ENCODE assay signal across 14 cellular contexts in genomic region chr5:34511915-34512314, GRCh38.
DNase-seq lines count a peak whose midpoint lies in the region; ATAC-seq, FAIRE-seq and TF ChIP-seq lines count a peak whose summit lies in the region.
"Had no signal": no experiment of that assay in that cellular context is flagged by ENCODE, and none has a peak within 500 bp of the region (broad histone marks: within the 10 kb centered on the region; RNA-seq: fewer than 3 reads in every experiment).

No MANE protein-coding gene starts in this region.

- peak overlapping the region; percentile 84; the same call in 2 of the 3 replicates for H2BK15ac ChIP-seq in IMR-90 (ENCODE audit: low read depth, low read length)

- H3K79me1 ChIP-seq in IMR-90 (ENCODE audit: low read depth in 1 of 2, low read length in 2 of 2) = 0 out of 4 replicates have a peak, but pooled peaks cover 0 to 3% of the 10 kb centered on the region in 2 experiments

- no peak overlapping the region for H3K4me3 Mint-ChIP-seq in activated CD4-positive, alpha-beta T cell treated with anti-CD3 and anti-CD28 coated beads for 36 hours
- H3K4me3 Mint-ChIP-seq: activated naive CD8-positive, alpha-beta T cell treated with anti-CD3 and anti-CD28 coated beads, Interleukin-2, amount 50 U/mL, for 24 hours had no signal

- H3K9me3 ChIP-seq in IMR-90 (ENCODE audit: control insufficient read depth, insufficient read depth, low read length) (no peaks in the 10 kb centered on the region), endothelial cell of umbilical vein (replicated peaks; ENCODE audit: control insufficient read depth, insufficient read depth, low read length) (no peaks in the 10 kb centered on the region), HepG2 (ENCODE audit: low read length) (no peaks in the 10 kb centered on the region), spleen (no peaks in the 10 kb centered on the region)
- H3K9me3 ChIP-seq: neutrophil had no signal

- peak overlapping the region; percentile 70 for H2BK20ac ChIP-seq in IMR-90 (ENCODE audit: low read depth, low read length)

- peak overlapping the region; percentile 69 for H2AFZ ChIP-seq in IMR-90 (replicated peaks; ENCODE audit: low read length, poor library complexity)
- H2AFZ ChIP-seq in endothelial cell of umbilical vein (ENCODE audit: low read depth, low read length) = peak overlapping the region; percentile 53
- no peak overlapping the region for H2AFZ ChIP-seq in HepG2 (ENCODE audit: low read length)

- POLR2A ChIA-PET in IMR-90 (lab: Charles Lee; ENCODE audit: unreplicated experiment) = no interaction called here
- POLR2A ChIA-PET in endothelial cell of umbilical vein (lab: Charles Lee) = no interaction called here
- POLR2A ChIA-PET in HepG2 (lab: Yijun Ruan, JAX) = interaction anchor here (1.1 kb wide), 1 partner anchor 403 kb away, joined by 3 read pairs; the partner anchor contains the start of genes BRIX1 and RAD1
- POLR2A ChIA-PET in activated CD4-positive, alpha-beta T cell treated with anti-CD3 and anti-CD28 coated beads for 36 hours (lab: Charles Lee) = no interaction called here

- H3K27me3 Mint-ChIP-seq in activated CD4-positive, alpha-beta T cell treated with anti-CD3 and anti-CD28 coated beads for 36 hours = peaks cover 11% of the 10 kb centered on the region

- H4K8ac ChIP-seq in IMR-90 (ENCODE audit: low read depth in 2 of 2, low read length in 2 of 2) = peak overlapping the region; percentile 6 to 64; a peak in 2 of 4 replicates

- no CpG with 5 or more reads among the region's 2 CpGs for WGBS in IMR-90 (ENCODE audit: extremely low coverage in 2 of 2, insufficient read length in 1 of 2), 2 experiments
- WGBS in HepG2 (ENCODE audit: low lambda C conversion rate) = 26% methylated on average over 2 of the region's 2 CpGs
- 77 to 85% (median 78%) methylated on average over 2 of the region's 2 CpGs for WGBS in spleen, 5 donors

- no peaks in the 10 kb centered on the region for H4K20me1 ChIP-seq in IMR-90 (ENCODE audit: insufficient read depth, low read length)
- no peaks in the 10 kb centered on the region for H4K20me1 ChIP-seq in endothelial cell of umbilical vein (replicated peaks; ENCODE audit: control insufficient read depth, extremely low read depth, insufficient read depth, low read length)
- H4K20me1 ChIP-seq in HepG2 (ENCODE audit: insufficient read depth, low read length) = no peaks in the 10 kb centered on the region

- no peak overlapping the region for H2BK5ac ChIP-seq in IMR-90 (ENCODE audit: low read depth, low read length, poor library complexity, severe bottlenecking)

- intact Hi-C loops in IMR-90 (cut with micrococcal nuclease) = no loop called here
- intact Hi-C loops in endothelial cell of umbilical vein (cut with micrococcal nuclease) = no loop called here
- intact Hi-C loops in HepG2 (cut with micrococcal nuclease; ENCODE audit: unreplicated experiment) = no loop called here
- intact Hi-C loops in spleen (cut with DNase I; ENCODE audit: low total_unique reads) = no loop called here
- intact Hi-C loops in activated CD4-positive, alpha-beta T cell treated with anti-CD3 and anti-CD28 coated beads for 36 hours (cut with DNase I, micrococcal nuclease) = no loop called here

- H3K9me3 Mint-ChIP-seq in activated CD4-positive, alpha-beta T cell treated with anti-CD3 and anti-CD28 coated beads for 36 hours (ENCODE audit: low read depth) = no peaks in the 10 kb centered on the region
- H3K9me3 Mint-ChIP-seq: activated naive CD8-positive, alpha-beta T cell treated with anti-CD3 and anti-CD28 coated beads, Interleukin-2, amount 50 U/mL, for 24 hours had no signal

- H2AK5ac ChIP-seq in IMR-90 (ENCODE audit: low read depth, low read length) = peak overlapping the region; percentile 62; the same call in 1 of the 2 replicates

- no peaks in the 10 kb centered on the region for H3K27me3 ChIP-seq in IMR-90 (ENCODE audit: control insufficient read depth, insufficient read depth, low read length)
- no peaks in the 10 kb centered on the region for H3K27me3 ChIP-seq in endothelial cell of umbilical vein (ENCODE audit: control insufficient read depth in 2 of 2, insufficient read depth in 2 of 2, low read length in 2 of 2)
- H3K27me3 ChIP-seq in HepG2 (ENCODE audit: control insufficient read depth in 1 of 2, insufficient read depth in 2 of 2, low read length in 2 of 2) = no peaks in the 10 kb centered on the region
- peaks cover 0 to 4% (median 0%) of the 10 kb centered on the region in 7 donors for H3K27me3 ChIP-seq in spleen (replicated peaks in 1 of 7)

- no peak for FAIRE-seq in endothelial cell of umbilical vein (lab: Jason Lieb, UNC)
- FAIRE-seq in HepG2 (lab: Jason Lieb, UNC) = no peak

- TF ChIP-seq RAD21 in IMR-90 (IDR thresholded peaks at IDR 0.05; ENCODE audit: low read length) (no peak), HepG2 (CRISPR knock-in tag; IDR thresholded peaks at IDR 0.05) (no peak)

- no peak overlapping the region for H3K56ac ChIP-seq in IMR-90 (ENCODE audit: extremely low read depth, insufficient read depth, low read length)

- TF ChIP-seq POLR2A in IMR-90 (IDR thresholded peaks at IDR 0.05; ENCODE audit: low read depth, low read length) (no peak), endothelial cell of umbilical vein (IDR thresholded peaks at IDR 0.05; ENCODE audit: low read depth, low read length) (no peak), HepG2 (IDR thresholded peaks at IDR 0.05; ENCODE audit: insufficient read depth in 1 of 2, low read depth in 2 of 2, low read length in 2 of 2) (no peak), spleen (IDR thresholded peaks at IDR 0.05) (no peak)

- H3K4me3 ChIP-seq in IMR-90 (ENCODE audit: insufficient read depth, low read depth, low read length) = no peak overlapping the region
- H3K4me3 ChIP-seq in endothelial cell of umbilical vein (replicated peaks in 1 of 3; ENCODE audit: insufficient read depth in 1 of 3, low read depth in 1 of 3, low read length in 3 of 3) = no peak overlapping the region
- no peak overlapping the region for H3K4me3 ChIP-seq in HepG2 (replicated peaks in 1 of 3; ENCODE audit: insufficient read depth in 1 of 3, low read depth in 2 of 3, low read length in 3 of 3)
- H3K4me3 ChIP-seq in spleen = no peak overlapping the region

- H3K14ac ChIP-seq in IMR-90 (replicated peaks; ENCODE audit: low read depth, low read length) = peak overlapping the region; percentile 10; the same call in 1 of the 2 replicates

- peak overlapping the region; percentile 25; the same call in 1 of the 2 replicates for H3K18ac ChIP-seq in IMR-90 (ENCODE audit: low read depth, low read length)

- H3K9me1 ChIP-seq in IMR-90 (ENCODE audit: insufficient read depth, low read length) (0 out of 2 replicates have a peak, but pooled peaks cover 3% of the 10 kb centered on the region), endothelial cell of umbilical vein (replicated peaks; ENCODE audit: control insufficient read depth, extremely low read depth, insufficient read depth, low read length) (no peaks in the 10 kb centered on the region)

- no peaks in the 10 kb centered on the region for H3K79me2 ChIP-seq in endothelial cell of umbilical vein (ENCODE audit: control insufficient read depth, insufficient read depth, low read length)
- H3K79me2 ChIP-seq in HepG2 (ENCODE audit: insufficient read depth, low read length) = no peaks in the 10 kb centered on the region

- no peak overlapping the region for H3K27ac Mint-ChIP-seq in activated CD4-positive, alpha-beta T cell treated with anti-CD3 and anti-CD28 coated beads for 36 hours
- H3K27ac Mint-ChIP-seq: activated naive CD8-positive, alpha-beta T cell treated with anti-CD3 and anti-CD28 coated beads, Interleukin-2, amount 50 U/mL, for 24 hours had no signal

- peaks cover 19% of the 10 kb centered on the region for H3K4me1 ChIP-seq in IMR-90 (ENCODE audit: control insufficient read depth, insufficient read depth, low read length)
- H3K4me1 ChIP-seq in endothelial cell of umbilical vein (ENCODE audit: control insufficient read depth, extremely low read depth, insufficient read depth, low read length) = peaks cover 18% of the 10 kb centered on the region
- H3K4me1 ChIP-seq in HepG2 (ENCODE audit: insufficient read depth, low read length) = peaks cover 38% of the 10 kb centered on the region
- peaks cover 0 to 11% (median 4%) of the 10 kb centered on the region in 6 donors for H3K4me1 ChIP-seq in spleen

- TF ChIP-seq CTCF in IMR-90 (conservative IDR thresholded peaks at IDR 0.05; ENCODE audit: low read depth, low read length) (no peak), endothelial cell of umbilical vein (IDR thresholded peaks at IDR 0.05; ENCODE audit: extremely low read depth in 1 of 2, insufficient read depth in 1 of 2, low read depth in 1 of 2, low read length in 2 of 2) (no peak), HepG2 (CRISPR knock-in tag; IDR thresholded peaks at IDR 0.05) (no peak), spleen (IDR thresholded peaks at IDR 0.05 in 8 of 11, conservative IDR thresholded peaks at IDR 0.05 in 3 of 11) (no peak)

- DNase-seq in IMR-90 (no peak), endothelial cell of umbilical vein (ENCODE audit: low read depth, low spot score) (peak; percentile 39), HepG2 (ENCODE audit: low spot score) (no peak), spleen (no peak), occipital lobe (lab: John Stamatoyannopoulos, UW) (no peak), NCI-H69 (lab: John Stamatoyannopoulos, UW) (no peak)
- no peak for DNase-seq in activated CD4-positive, alpha-beta T cell treated with anti-CD3 and anti-CD28 coated beads for 36 hours
- DNase-seq: activated naive CD8-positive, alpha-beta T cell treated with anti-CD3 and anti-CD28 coated beads, Interleukin-2, amount 50 U/mL, for 24 hours; CD4-positive, CD25-positive, alpha-beta regulatory T cell; effector CD8-positive, alpha-beta T cell; stimulated activated CD4-positive, alpha-beta T cell treated with anti-CD3 and anti-CD28 coated beads, Interleukin-4, amount 100 ng/mL, for 24 hours; T-helper 9 cell had no signal

- peak overlapping the region; percentile 10 for H3K4ac ChIP-seq in IMR-90 (ENCODE audit: low read depth, low read length)

- H3K27ac ChIP-seq in IMR-90 (ENCODE audit: insufficient read depth, low read length) (no peak overlapping the region), endothelial cell of umbilical vein (ENCODE audit: insufficient read depth, low read depth, low read length) (peak overlapping the region; percentile 10), HepG2 (ENCODE audit: extremely low read length, insufficient read depth, low read length) (no peak overlapping the region), spleen (peak overlapping the region in 6 of 8 donors; percentile 1 to 55 (median 30))
- H3K27ac ChIP-seq: neutrophil had no signal

- in situ Hi-C loops in IMR-90 (cut with MboI; ENCODE audit: low sequenced_read_pairs) = no loop called here
- in situ Hi-C loops in HepG2 (cut with HindIII; ENCODE audit: extremely low pct_ligation_motif_present, low pct_unique_long_range_greater_than_20kb) = no loop called here

- H3K9ac ChIP-seq in IMR-90 (ENCODE audit: low read depth, low read length) (no peak overlapping the region), endothelial cell of umbilical vein (replicated peaks; ENCODE audit: extremely low read depth, insufficient read depth, low read length) (no peak overlapping the region), HepG2 (ENCODE audit: insufficient read depth, low read depth, low read length) (no peak overlapping the region)

- ATAC-seq in IMR-90 (ENCODE audit: low read depth) = peak; percentile 85
- ATAC-seq in HepG2 = peak; percentile 81
- no peak for ATAC-seq in activated CD4-positive, alpha-beta T cell treated with anti-CD3 and anti-CD28 coated beads for 36 hours
- no peak for ATAC-seq in GM19397 (IDR thresholded peaks at IDR 0.05; ENCODE audit: unreplicated experiment)
- ATAC-seq: activated naive CD8-positive, alpha-beta T cell treated with anti-CD3 and anti-CD28 coated beads, Interleukin-2, amount 50 U/mL, for 24 hours had no signal

- no peaks in the 10 kb centered on the region for H3K36me3 Mint-ChIP-seq in activated CD4-positive, alpha-beta T cell treated with anti-CD3 and anti-CD28 coated beads for 36 hours (ENCODE audit: low read depth)
- H3K36me3 Mint-ChIP-seq: CD4-positive, CD25-positive, alpha-beta regulatory T cell had no signal

- no peak overlapping the region; the same call in 1 of the 2 replicates for H3K23ac ChIP-seq in IMR-90 (ENCODE audit: low read depth, low read length)

- no TSS peak for BruUV-seq in IMR-90 (replicated peaks; lab: Mats Ljungman, UMichigan)
- no TSS peak for BruUV-seq in endothelial cell of umbilical vein (replicated peaks; lab: Mats Ljungman, UMichigan)
- no TSS peak for BruUV-seq in HepG2 (replicated peaks; lab: Mats Ljungman, UMichigan)

- no peak for TF ChIP-seq EP300 in HepG2 (IDR thresholded peaks at IDR 0.05; ENCODE audit: low read depth in 2 of 2, low read length in 2 of 2)
- TF ChIP-seq EP300 in HepG2 (CRISPR knock-in tag; IDR thresholded peaks at IDR 0.05; ENCODE audit: borderline replicate concordance) = no peak

- peak overlapping the region; percentile 46 for H4K91ac ChIP-seq in IMR-90 (ENCODE audit: insufficient read depth, low read depth, low read length)

- H3K4me2 ChIP-seq in IMR-90 (ENCODE audit: low read depth, low read length) (no peak overlapping the region), endothelial cell of umbilical vein (ENCODE audit: insufficient read depth, low read length) (peak overlapping the region; percentile 16), HepG2 (ENCODE audit: low read depth, low read length) (no peak overlapping the region)

- H4K5ac ChIP-seq in IMR-90 (ENCODE audit: low read depth, low read length) = peak overlapping the region; percentile 22; the same call in 1 of the 2 replicates

- H2BK120ac ChIP-seq in IMR-90 (ENCODE audit: low read depth, low read length) = peak overlapping the region; percentile 63; the same call in 1 of the 2 replicates

- CTCF ChIA-PET in IMR-90 (lab: Yijun Ruan, JAX) = interaction anchor here (0.7 to 1.0 kb wide), 2 partner anchors 18 to 707 kb away, joined by 4 to 5 read pairs; no protein-coding TSS in a partner anchor
- CTCF ChIA-PET in endothelial cell of umbilical vein (lab: Charles Lee) = interaction anchor here (0.8 to 1.1 kb wide), 3 partner anchors 12 to 75 kb away, joined by 3 read pairs; no protein-coding TSS in a partner anchor
- CTCF ChIA-PET in HepG2 (lab: Yijun Ruan, JAX; ENCODE audit: low intra/inter-chr PET ratio, low total read pairs) = no interaction called here
- CTCF ChIA-PET in activated CD4-positive, alpha-beta T cell treated with anti-CD3 and anti-CD28 coated beads for 36 hours (lab: Charles Lee) = interaction anchor here (0.8 kb wide), 1 partner anchor 11 kb away, joined by 4 read pairs; no protein-coding TSS in a partner anchor

- H3K36me3 ChIP-seq in IMR-90 (ENCODE audit: control insufficient read depth, insufficient read depth, low read length) (no peaks in the 10 kb centered on the region), endothelial cell of umbilical vein (ENCODE audit: control insufficient read depth in 2 of 2, extremely low read depth in 1 of 2, insufficient read depth in 2 of 2, low read length in 2 of 2) (no peaks in the 10 kb centered on the region), HepG2 (replicated peaks in 1 of 2; ENCODE audit: control insufficient read depth in 1 of 2, insufficient read depth in 2 of 2, low read length in 2 of 2) (no peaks in the 10 kb centered on the region), spleen (no peaks in the 10 kb centered on the region)
- H3K36me3 ChIP-seq: neutrophil had no signal

- H2AK9ac ChIP-seq in IMR-90 (replicated peaks; ENCODE audit: low read depth, low read length, poor library complexity) = no peak overlapping the region

- H3K4me1 Mint-ChIP-seq in activated CD4-positive, alpha-beta T cell treated with anti-CD3 and anti-CD28 coated beads for 36 hours = peaks cover 2% of the 10 kb centered on the region
- H3K4me1 Mint-ChIP-seq: activated naive CD8-positive, alpha-beta T cell treated with anti-CD3 and anti-CD28 coated beads, Interleukin-2, amount 50 U/mL, for 24 hours; CD4-positive, CD25-positive, alpha-beta regulatory T cell had no signal

- dilution Hi-C loops in IMR-90 (cut with HindIII; ENCODE audit: low sequenced_read_pairs, unreplicated experiment) (no loop called here), endothelial cell of umbilical vein (cut with MboI; ENCODE audit: extremely low pct_ligation_motif_present, low sequenced_read_pairs) (no loop called here)

Comparison
In these comparisons a context has a peak if more than half of its experiments do, and no peak if none do; other contexts are left out.
1. ATAC-seq: peak in IMR-90 (single experiment) and HepG2 (single experiment); none in activated CD4-positive, alpha-beta T cell treated with anti-CD3 and anti-CD28 coated beads for 36 hours (single experiment) and GM19397 (single experiment).
2. H3K27ac ChIP-seq: peak in endothelial cell of umbilical vein (single experiment) and spleen (6 of 8); none in IMR-90 (single experiment) and HepG2 (single experiment).